Comparison of ENCODE assay signal across 9 cellular contexts in genomic region chr16:89918453-89919347, GRCh38. TPM values are rescaled to one million over a fixed set of nuclear protein-coding genes. Genes with fewer than 3 reads are reported as not detected.
DNase-seq lines count a peak whose midpoint lies in the region; ATAC-seq, FAIRE-seq and TF ChIP-seq lines count a peak whose summit lies in the region.
"Had no signal": no experiment of that assay in that cellular context is flagged by ENCODE, and none has a peak within 500 bp of the region (broad histone marks: within the 10 kb centered on the region; RNA-seq: fewer than 3 reads in every experiment).

Gene MC1R (plus strand): TSS chr16:89918862. CDS start chr16:89919259, 397 bp downstream.

- peaks cover 23% of the 10 kb centered on the region for H3K79me2 ChIP-seq in astrocyte (ENCODE audit: insufficient read depth, low read length)

- peak within 1 kb of the TSS; percentile 30 for H2AFZ ChIP-seq in astrocyte (ENCODE audit: low read depth, low read length)

- H3K4me1 ChIP-seq in astrocyte (ENCODE audit: insufficient read depth, low read length) (peaks cover 47% of the 10 kb centered on the region), iPS-15b (ENCODE audit: control insufficient read depth, insufficient read depth, low read length) (peaks cover 7% of the 10 kb centered on the region), subcutaneous abdominal adipose tissue (ENCODE audit: control insufficient read depth in 5 of 5, insufficient read depth in 5 of 5, low read length in 5 of 5) (peaks cover 0 to 44% (median 37%) of the 10 kb centered on the region in 5 donors)

- H3K27me3 ChIP-seq in astrocyte (ENCODE audit: insufficient read depth, low read length) (no peaks in the 10 kb centered on the region), iPS-15b (ENCODE audit: control insufficient read depth, insufficient read depth, low read length) (peaks cover 10% of the 10 kb centered on the region), subcutaneous abdominal adipose tissue (ENCODE audit: control insufficient read depth in 5 of 5, insufficient read depth in 4 of 5, low read length in 5 of 5) (peaks cover 22 to 51% (median 35%) of the 10 kb centered on the region in 5 donors)

- TF ChIP-seq CTCF in GM12874 (IDR thresholded peaks at IDR 0.05; ENCODE audit: insufficient read depth, low read depth, low read length) (peak; percentile 81), astrocyte (IDR thresholded peaks at IDR 0.05; ENCODE audit: insufficient read depth, low read depth, low read length) (peak; percentile 40)

- H3K27ac ChIP-seq in astrocyte (ENCODE audit: low read depth, low read length): peak within 1 kb of the TSS; percentile 14
- H3K27ac ChIP-seq in subcutaneous abdominal adipose tissue (ENCODE audit: low read depth, low read length): no peak within 1 kb of the TSS

- H3K4me3 ChIP-seq in astrocyte (ENCODE audit: insufficient read depth, low read depth, low read length) (peak within 1 kb of the TSS; percentile 48), iPS-15b (ENCODE audit: low read depth, low read length) (peak within 1 kb of the TSS; percentile 75), subcutaneous abdominal adipose tissue (ENCODE audit: low read depth in 1 of 5, low read length in 5 of 5) (peak within 1 kb of the TSS in 4 of 5 donors; percentile 44 to 53 (median 49))
- H3K4me3 ChIP-seq: lung had no signal

- no peak for FAIRE-seq in astrocyte (lab: Jason Lieb, UNC)

- H3K36me3 ChIP-seq in astrocyte (ENCODE audit: insufficient read depth, low read length): no peaks in the 10 kb centered on the region
- peaks cover 3% of the 10 kb centered on the region for H3K36me3 ChIP-seq in iPS-15b (ENCODE audit: control insufficient read depth, insufficient read depth, low read length)
- H3K36me3 ChIP-seq in subcutaneous abdominal adipose tissue (ENCODE audit: control insufficient read depth in 5 of 5, insufficient read depth in 5 of 5, low read length in 5 of 5): no peaks in the 10 kb centered on the region

- H3K36me3 Mint-ChIP-seq in astrocyte (ENCODE audit: low read depth, unreplicated experiment): peaks cover 2% of the 10 kb centered on the region

- H3K4me3 Mint-ChIP-seq in astrocyte (ENCODE audit: unreplicated experiment): peak within 1 kb of the TSS; percentile 50

- no peaks in the 10 kb centered on the region for H3K27me3 Mint-ChIP-seq in astrocyte (ENCODE audit: low read depth, unreplicated experiment)

- H3K4me2 ChIP-seq in astrocyte (ENCODE audit: low read length): peak within 1 kb of the TSS; percentile 84

- no peaks in the 10 kb centered on the region for H3K9me3 Mint-ChIP-seq in astrocyte (ENCODE audit: unreplicated experiment)

- peaks cover 12% of the 10 kb centered on the region for H4K20me1 ChIP-seq in astrocyte (ENCODE audit: insufficient read depth, low read length)

- H3K27ac Mint-ChIP-seq in astrocyte (ENCODE audit: unreplicated experiment): peak within 1 kb of the TSS; percentile 84

- H3K9me3 ChIP-seq in astrocyte (ENCODE audit: insufficient read depth, low read depth, low read length): no peaks in the 10 kb centered on the region
- H3K9me3 ChIP-seq in iPS-15b (ENCODE audit: control insufficient read depth, insufficient read depth, low read length): no peaks in the 10 kb centered on the region
- peaks cover 0 to 3% (median 0%) of the 10 kb centered on the region in 5 donors for H3K9me3 ChIP-seq in subcutaneous abdominal adipose tissue (ENCODE audit: control insufficient read depth in 5 of 5, low read length in 5 of 5)

- ATAC-seq in HG02970 (IDR thresholded peaks at IDR 0.05; ENCODE audit: low FRiP score, unreplicated experiment): no peak

- H3K9ac ChIP-seq in astrocyte (ENCODE audit: low read length) (peak within 1 kb of the TSS; percentile 42), iPS-15b (ENCODE audit: low read depth, low read length) (peak within 1 kb of the TSS; percentile 47), subcutaneous abdominal adipose tissue (ENCODE audit: low read length in 5 of 5) (no peak within 1 kb of the TSS)

- DNase-seq in A172 (ENCODE audit: low spot score) (peak; percentile 46), NCI-H1930 (lab: John Stamatoyannopoulos, UW) (peak; percentile 18 to 34), astrocyte (ENCODE audit: low read depth) (peak; percentile 18), RKO (ENCODE audit: low spot score) (no peak)

- H3K4me1 Mint-ChIP-seq in astrocyte (ENCODE audit: low read depth, unreplicated experiment): peaks cover 20% of the 10 kb centered on the region

RNA-seq across cellular contexts. Expression of gene MC1R, which starts in this region (rescaled TPM):
- total RNA-seq in A172 (2014; rRNA removed; shearing (Covaris generic)): 7.2 and 9.8 TPM in 2 replicates
- total RNA-seq in astrocyte: 8.4 and 9.2 TPM in 2 replicates

Comparison
In these comparisons a context has a peak if more than half of its experiments do, and no peak if none do; other contexts are left out.
1. H3K9ac ChIP-seq: peak in astrocyte (single experiment) and iPS-15b (single experiment); none in subcutaneous abdominal adipose tissue (0 of 5).
2. Peak in every context shown above with its lines, with median percentiles within 50 percentile points of each other: H3K4me3 ChIP-seq.